Comparison of ENCODE assay signal across 18 cellular contexts in the genomic region with DNA sequence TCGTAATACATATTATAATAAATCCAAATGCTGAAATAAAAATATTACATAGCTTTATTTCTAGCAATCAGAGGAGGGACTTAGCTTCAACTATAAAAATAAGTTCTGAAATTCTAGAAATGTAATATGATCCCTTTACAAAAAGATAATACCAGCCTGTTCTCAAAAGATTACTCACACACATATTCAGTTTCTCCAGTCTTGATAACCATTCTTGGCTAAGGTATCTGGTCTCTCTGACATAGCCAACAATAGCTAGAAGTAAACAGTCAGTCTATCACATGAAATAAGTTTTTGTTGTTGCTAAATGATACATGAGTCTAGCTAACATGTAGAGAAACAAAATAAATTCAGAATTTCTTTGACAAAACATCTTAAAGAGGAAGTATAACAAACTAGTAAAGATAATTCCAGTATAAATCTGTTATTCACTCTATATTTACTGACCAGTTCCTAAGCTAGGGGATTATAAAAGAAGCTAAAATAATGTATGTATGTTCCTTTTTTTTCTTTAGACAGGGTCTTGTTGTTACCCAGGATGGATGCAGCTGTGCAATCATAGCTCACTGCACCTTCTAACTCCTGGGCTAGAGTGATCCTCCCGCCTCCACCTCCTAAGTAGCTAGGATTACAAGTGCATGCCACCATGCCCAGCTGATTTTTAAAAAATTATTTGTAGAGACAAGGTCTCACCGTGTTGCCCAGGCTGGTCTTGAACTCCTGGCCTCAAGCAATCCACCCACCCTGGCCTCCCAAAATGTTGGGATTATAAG.
A peak's percentile ranks its signal among the peaks of the same experiment; 100 is the strongest.
DNase-seq lines count a peak whose midpoint lies in the region; TF ChIP-seq lines count a peak whose summit lies in the region.
"Had no signal": no experiment of that assay in that cellular context is flagged by ENCODE, and none has a peak within 500 bp of the region (broad histone marks: within the 10 kb centered on the region; RNA-seq: fewer than 3 reads in every experiment).

No MANE protein-coding gene starts in this region.

- H3K36me3 ChIP-seq in esophagus muscularis mucosa: peaks cover 0 to 35% (median 19%) of the 10 kb centered on the region in 4 donors

- H3K27me3 ChIP-seq in esophagus muscularis mucosa: no peaks in the 10 kb centered on the region
- H3K27me3 ChIP-seq: BLaER1 treated with 17β-estradiol and CSF1 and Interleukin-3, amounts not matched to agents 10 nM and 100 nM had no signal

- CTCF ChIA-PET in Calu3 (lab: Charles Lee): no interaction called here

- H3K4me3 Mint-ChIP-seq in brain (no peak overlapping the region), mesothelial cell of epicardium (no peak overlapping the region), Calu3 (ENCODE audit: low read depth, unreplicated experiment) (no peak overlapping the region)
- H3K4me3 Mint-ChIP-seq: activated CD8-positive, alpha-beta memory T cell treated with anti-CD3 and anti-CD28 coated beads, Interleukin-2, amount 10 ng/mL, durations not matched to agents 7 days and 5 days; GM23338 had no signal

- H3K27me3 Mint-ChIP-seq in brain (no peaks in the 10 kb centered on the region), mesothelial cell of epicardium (ENCODE audit: low read depth) (no peaks in the 10 kb centered on the region), Calu3 (ENCODE audit: unreplicated experiment) (no peaks in the 10 kb centered on the region)
- H3K27me3 Mint-ChIP-seq: activated CD8-positive, alpha-beta memory T cell treated with anti-CD3 and anti-CD28 coated beads, Interleukin-2, amount 10 ng/mL, durations not matched to agents 7 days and 5 days had no signal

- no peaks in the 10 kb centered on the region for H3K9me3 Mint-ChIP-seq in brain
- H3K9me3 Mint-ChIP-seq in mesothelial cell of epicardium: no peaks in the 10 kb centered on the region
- H3K9me3 Mint-ChIP-seq in Calu3 (ENCODE audit: low read depth, unreplicated experiment): no peaks in the 10 kb centered on the region
- H3K9me3 Mint-ChIP-seq: GM23338 had no signal

- TF ChIP-seq POLR2A in esophagus muscularis mucosa (IDR thresholded peaks at IDR 0.05; ENCODE audit: low read depth): no peak

- BruUV-seq in Calu3 (replicated peaks; lab: Mats Ljungman, UMichigan): no TSS peak

- H3K4me1 ChIP-seq in esophagus muscularis mucosa: peaks cover 0 to 8% (median 3%) of the 10 kb centered on the region in 4 donors
- H3K4me1 ChIP-seq: BLaER1 treated with 17β-estradiol and CSF1 and Interleukin-3, amounts not matched to agents 10 nM and 100 nM had no signal

- H3K4me3 ChIP-seq in esophagus muscularis mucosa: no peak overlapping the region
- H3K4me3 ChIP-seq: BLaER1 treated with 17β-estradiol and CSF1 and Interleukin-3, amounts not matched to agents 10 nM and 100 nM; GM23338 had no signal

- no peak for TF ChIP-seq EP300 in esophagus muscularis mucosa (IDR thresholded peaks at IDR 0.05)

- H3K27ac Mint-ChIP-seq in brain (peak overlapping the region in 4 of 5 experiments; percentile 22 to 74 (median 44)), mesothelial cell of epicardium (peak overlapping the region; percentile 51), Calu3 (ENCODE audit: unreplicated experiment) (no peak overlapping the region)
- H3K27ac Mint-ChIP-seq: activated CD8-positive, alpha-beta memory T cell treated with anti-CD3 and anti-CD28 coated beads, Interleukin-2, amount 10 ng/mL, durations not matched to agents 7 days and 5 days; GM23338 had no signal

- no peaks in the 10 kb centered on the region for H3K9me3 ChIP-seq in esophagus muscularis mucosa
- H3K9me3 ChIP-seq: BLaER1 treated with 17β-estradiol and CSF1 and Interleukin-3, amounts not matched to agents 10 nM and 100 nM had no signal

- intact Hi-C loops in Calu3 (cut with micrococcal nuclease; ENCODE audit: unreplicated experiment) (no loop called here), esophagus muscularis mucosa (cut with DNase I) (no loop called here)

- DNase-seq in EH (ENCODE audit: low read depth) (peak; percentile 25), LHCN-M2 (ENCODE audit: low read depth) (peak; percentile 56), mesothelial cell of epicardium (ENCODE audit: low spot score in 2 of 2, unreplicated experiment in 2 of 2) (no peak), cerebellar nuclear complex (lab: John Stamatoyannopoulos, UW) (no peak), Calu3 (no peak), Kasumi-1 (lab: John Stamatoyannopoulos, UW) (no peak), esophagus muscularis mucosa (ENCODE audit: extremely low spot score) (no peak)
- DNase-seq: activated CD8-positive, alpha-beta memory T cell treated with anti-CD3 and anti-CD28 coated beads, Interleukin-2, amount 10 ng/mL, durations not matched to agents 7 days and 5 days; activated naive CD4-positive, alpha-beta T cell treated with Interleukin-2 at 50 U/mL for 16 hours; DND-41; left colon; NCI-H345; stimulated activated CD4-positive, alpha-beta T cell treated with anti-CD3 and anti-CD28 coated beads, Interleukin-15, amount 100 ng/mL, for 24 hours; substantia nigra; WERI-Rb-1 had no signal

- no peak overlapping the region for H3K27ac ChIP-seq in esophagus muscularis mucosa (replicated peaks in 1 of 4)
- H3K27ac ChIP-seq: BLaER1 treated with 17β-estradiol and CSF1 and Interleukin-3, amounts not matched to agents 10 nM and 100 nM; WERI-Rb-1 had no signal

- TF ChIP-seq CTCF in brain (conservative IDR thresholded peaks at IDR 0.05) (no peak), mesothelial cell of epicardium (IDR thresholded peaks at IDR 0.05; ENCODE audit: unreplicated experiment) (no peak), Calu3 (IDR thresholded peaks at IDR 0.05; ENCODE audit: unreplicated experiment) (no peak), esophagus muscularis mucosa (IDR thresholded peaks at IDR 0.05) (no peak)

- WGBS in esophagus muscularis mucosa: 86% methylated on average over 3 of the region's 3 CpGs

- H3K4me1 Mint-ChIP-seq in brain: peaks cover 20% of the 10 kb centered on the region
- peaks cover 6% of the 10 kb centered on the region for H3K4me1 Mint-ChIP-seq in mesothelial cell of epicardium
- H3K4me1 Mint-ChIP-seq in Calu3 (ENCODE audit: low read depth, unreplicated experiment): no peaks in the 10 kb centered on the region
- H3K4me1 Mint-ChIP-seq: activated CD8-positive, alpha-beta memory T cell treated with anti-CD3 and anti-CD28 coated beads, Interleukin-2, amount 10 ng/mL, durations not matched to agents 7 days and 5 days; GM23338 had no signal

- H3K36me3 Mint-ChIP-seq in brain (peaks cover 68% of the 10 kb centered on the region), mesothelial cell of epicardium (peaks cover 38% of the 10 kb centered on the region), Calu3 (ENCODE audit: insufficient read depth, unreplicated experiment) (peaks cover 14% of the 10 kb centered on the region)

Comparison
In these comparisons a context has a peak if more than half of its experiments do, and no peak if none do; other contexts are left out.
1. DNase-seq: peak in EH (single experiment) and LHCN-M2 (single experiment); none in mesothelial cell of epicardium (0 of 2), cerebellar nuclear complex (0 of 2), Calu3 (single experiment), Kasumi-1 (0 of 2) and esophagus muscularis mucosa (single experiment).